ENCODE assay signal across 8 cellular contexts in the genomic region with DNA sequence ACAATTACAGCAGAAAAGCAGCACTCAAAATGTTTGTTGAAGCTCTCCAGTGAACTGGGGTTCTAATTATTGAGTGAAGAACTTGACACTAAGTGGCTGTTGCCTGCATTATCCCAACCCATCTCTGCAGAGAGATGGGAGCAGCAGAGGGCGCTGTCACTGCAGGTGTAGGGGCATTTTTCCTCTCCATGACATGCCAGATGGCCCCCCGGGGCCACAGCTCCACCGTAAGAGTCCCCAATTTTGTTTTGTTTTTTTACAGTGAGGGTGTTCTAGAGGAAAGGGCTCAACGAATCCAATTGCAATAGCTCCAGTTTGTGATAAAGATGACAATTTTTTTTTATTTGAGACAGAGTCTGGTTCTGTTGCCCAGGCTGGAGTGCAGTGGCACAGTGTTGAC. TPM values are rescaled to one million over a fixed set of nuclear protein-coding genes. Genes with fewer than 3 reads are reported as not detected.
DNase-seq lines count a peak whose midpoint lies in the region; ATAC-seq and TF ChIP-seq lines count a peak whose summit lies in the region.

No MANE protein-coding gene starts in this region.

- in situ Hi-C loops in ACHN (cut with HindIII; ENCODE audit: low pct_ligation_motif_present, low pct_unique_long_range_greater_than_20kb, low sequenced_read_pairs) (no loop called here), GM13977 (cut with MboI; ENCODE audit: low pct_unique_long_range_greater_than_20kb, low sequenced_read_pairs, unreplicated experiment) (loop anchor here (10.0 kb wide), 1 partner anchor 61 kb away; no protein-coding TSS in a partner anchor)

- no peaks in the 10 kb centered on the region for H3K27me3 Mint-ChIP-seq in activated CD8-positive, alpha-beta T cell treated with anti-CD3 and anti-CD28 coated beads, Interleukin-2, amount 10 ng/mL, durations not matched to agents 7 days and 5 days (ENCODE audit: low read depth)

- TF ChIP-seq CTCF in GM13977 (IDR thresholded peaks at IDR 0.05; ENCODE audit: extremely low read depth, insufficient read depth, missing control alignments): peak; percentile 81

- H3K27ac Mint-ChIP-seq in activated CD8-positive, alpha-beta T cell treated with anti-CD3 and anti-CD28 coated beads, Interleukin-2, amount 10 ng/mL, durations not matched to agents 7 days and 5 days: peak overlapping the region; percentile 30

- DNase-seq in ACHN: peak; percentile 19
- peak; percentile 65 for DNase-seq in GM13977 (ENCODE audit: low spot score)
- DNase-seq in NCI-H128 (lab: John Stamatoyannopoulos, UW; ENCODE audit: unreplicated experiment): peak; percentile 87
- DNase-seq in activated CD8-positive, alpha-beta T cell treated with anti-CD3 and anti-CD28 coated beads, Interleukin-2, amount 10 ng/mL, durations not matched to agents 7 days and 5 days: peak; percentile 62
- peak; percentile 62 for DNase-seq in islet precursor cell
- DNase-seq in H4 (ENCODE audit: low spot score): no peak
- DNase-seq in NCI-H446 treated with DMSO at 0.1 percent for 48 hours (lab: John Stamatoyannopoulos, UW): no peak

- POLR2A ChIA-PET in activated CD8-positive, alpha-beta T cell treated with anti-CD3 and anti-CD28 coated beads, Interleukin-2, amount 10 ng/mL, durations not matched to agents 7 days and 5 days (lab: Charles Lee): interaction anchor here (1.5 kb wide), 1 partner anchor 23 kb away, joined by 3 read pairs; no protein-coding TSS in a partner anchor

- H3K9me3 Mint-ChIP-seq in activated CD8-positive, alpha-beta T cell treated with anti-CD3 and anti-CD28 coated beads, Interleukin-2, amount 10 ng/mL, durations not matched to agents 7 days and 5 days (ENCODE audit: insufficient read depth): no peaks in the 10 kb centered on the region

- H3K4me3 Mint-ChIP-seq in activated CD8-positive, alpha-beta T cell treated with anti-CD3 and anti-CD28 coated beads, Interleukin-2, amount 10 ng/mL, durations not matched to agents 7 days and 5 days: peak overlapping the region; percentile 33

- H3K36me3 Mint-ChIP-seq in activated CD8-positive, alpha-beta T cell treated with anti-CD3 and anti-CD28 coated beads, Interleukin-2, amount 10 ng/mL, durations not matched to agents 7 days and 5 days (ENCODE audit: low read depth): peaks cover 10% of the 10 kb centered on the region

- no peak for ATAC-seq in activated CD8-positive, alpha-beta T cell treated with anti-CD3 and anti-CD28 coated beads, Interleukin-2, amount 10 ng/mL, durations not matched to agents 7 days and 5 days
- ATAC-seq in HG03280 (IDR thresholded peaks at IDR 0.05; ENCODE audit: unreplicated experiment): no peak

- H3K4me1 Mint-ChIP-seq in activated CD8-positive, alpha-beta T cell treated with anti-CD3 and anti-CD28 coated beads, Interleukin-2, amount 10 ng/mL, durations not matched to agents 7 days and 5 days (ENCODE audit: low read depth): peaks cover 26% of the 10 kb centered on the region

- CTCF ChIA-PET in activated CD8-positive, alpha-beta T cell treated with anti-CD3 and anti-CD28 coated beads, Interleukin-2, amount 10 ng/mL, durations not matched to agents 7 days and 5 days (lab: Charles Lee): interaction anchor here (0.7 to 3.2 kb wide), 29 partner anchors 9 to 542 kb away, joined by 3 to 15 read pairs (median 5); a partner anchor contains a TSS

RNA-seq across cellular contexts. Expression of a gene that starts 1.9 kb away (rescaled TPM):
- 10 to 100 TPM; 10.7 to 13.8 TPM for total RNA-seq in activated CD8-positive, alpha-beta T cell treated with anti-CD3 and anti-CD28 coated beads, Interleukin-2, amount 10 ng/mL, durations not matched to agents 7 days and 5 days
- total RNA-seq in H4 (2014; rRNA removed; shearing (Covaris generic)): 68.2 and 72.8 TPM in 2 replicates

Comparison
In these comparisons a context has a peak if more than half of its experiments do, and no peak if none do; other contexts are left out.
1. DNase-seq: peak in ACHN (single experiment), GM13977 (single experiment), NCI-H128 (single experiment), activated CD8-positive, alpha-beta T cell treated with anti-CD3 and anti-CD28 coated beads, Interleukin-2, amount 10 ng/mL, durations not matched to agents 7 days and 5 days (single experiment) and islet precursor cell (single experiment); none in H4 (single experiment) and NCI-H446 treated with DMSO at 0.1 percent for 48 hours (single experiment).